Comparison of ENCODE assay signal across 2 cellular contexts in genomic region chr2:129759186-129760010, GRCh38.
TF ChIP-seq lines count a peak whose summit lies in the region.

No MANE protein-coding gene starts in this region.

TF ChIP-seq in GM12878, 131 proteins besides CTCF, POLR2A, EP300 and RAD21 (continued from another document):
- TF ChIP-seq NKRF (conservative IDR thresholded peaks at IDR 0.05), result no peak
TF ChIP-seq in GM12878: peak in this region for 0.

TF ChIP-seq in HepG2, 621 proteins besides CTCF, POLR2A, EP300 and RAD21 (continued from another document):
- TF ChIP-seq ZNF761 (CRISPR knock-in tag; conservative IDR thresholded peaks at IDR 0.05) (no peak), JARID2 (CRISPR knock-in tag; IDR thresholded peaks at IDR 0.05; ENCODE audit: insufficient replicate concordance) (no peak)
